Comparison of ENCODE assay signal across 1 cellular context in the genomic region with DNA sequence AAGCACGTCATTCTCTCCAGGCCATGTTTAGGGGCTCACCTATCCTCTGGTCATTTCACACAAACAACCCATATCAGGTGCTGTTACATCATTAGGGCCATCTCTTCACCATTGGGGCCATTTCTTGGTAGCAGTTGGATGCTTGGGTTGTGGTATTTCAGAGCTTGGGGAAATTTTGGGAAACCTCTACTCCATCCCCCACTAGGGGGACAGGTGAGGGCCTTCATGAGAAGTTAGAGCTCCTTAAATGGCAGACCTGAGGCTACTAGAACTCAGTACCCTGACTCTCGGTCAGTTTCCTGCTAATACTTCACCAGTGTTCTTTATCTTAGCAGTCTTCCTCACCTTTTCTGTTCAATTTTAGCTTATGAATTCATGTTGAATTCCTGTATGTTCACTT.
TF ChIP-seq lines count a peak whose summit lies in the region.

No MANE protein-coding gene starts in this region.

TF ChIP-seq in HCT116, 20 proteins besides CTCF, POLR2A, EP300 and RAD21 (continued from another document):
- TF ChIP-seq, protein P1, sequence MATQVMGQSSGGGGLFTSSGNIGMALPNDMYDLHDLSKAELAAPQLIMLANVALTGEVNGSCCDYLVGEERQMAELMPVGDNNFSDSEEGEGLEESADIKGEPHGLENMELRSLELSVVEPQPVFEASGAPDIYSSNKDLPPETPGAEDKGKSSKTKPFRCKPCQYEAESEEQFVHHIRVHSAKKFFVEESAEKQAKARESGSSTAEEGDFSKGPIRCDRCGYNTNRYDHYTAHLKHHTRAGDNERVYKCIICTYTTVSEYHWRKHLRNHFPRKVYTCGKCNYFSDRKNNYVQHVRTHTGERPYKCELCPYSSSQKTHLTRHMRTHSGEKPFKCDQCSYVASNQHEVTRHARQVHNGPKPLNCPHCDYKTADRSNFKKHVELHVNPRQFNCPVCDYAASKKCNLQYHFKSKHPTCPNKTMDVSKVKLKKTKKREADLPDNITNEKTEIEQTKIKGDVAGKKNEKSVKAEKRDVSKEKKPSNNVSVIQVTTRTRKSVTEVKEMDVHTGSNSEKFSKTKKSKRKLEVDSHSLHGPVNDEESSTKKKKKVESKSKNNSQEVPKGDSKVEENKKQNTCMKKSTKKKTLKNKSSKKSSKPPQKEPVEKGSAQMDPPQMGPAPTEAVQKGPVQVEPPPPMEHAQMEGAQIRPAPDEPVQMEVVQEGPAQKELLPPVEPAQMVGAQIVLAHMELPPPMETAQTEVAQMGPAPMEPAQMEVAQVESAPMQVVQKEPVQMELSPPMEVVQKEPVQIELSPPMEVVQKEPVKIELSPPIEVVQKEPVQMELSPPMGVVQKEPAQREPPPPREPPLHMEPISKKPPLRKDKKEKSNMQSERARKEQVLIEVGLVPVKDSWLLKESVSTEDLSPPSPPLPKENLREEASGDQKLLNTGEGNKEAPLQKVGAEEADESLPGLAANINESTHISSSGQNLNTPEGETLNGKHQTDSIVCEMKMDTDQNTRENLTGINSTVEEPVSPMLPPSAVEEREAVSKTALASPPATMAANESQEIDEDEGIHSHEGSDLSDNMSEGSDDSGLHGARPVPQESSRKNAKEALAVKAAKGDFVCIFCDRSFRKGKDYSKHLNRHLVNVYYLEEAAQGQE (IDR thresholded peaks at IDR 0.05; ENCODE audit: low read depth): no peak
- no peak for TF ChIP-seq ZFX (IDR thresholded peaks at IDR 0.05)
